19 cellular contexts compared by ENCODE assay signal in genomic region chr2:62723253-62723652, GRCh38. TPM values are rescaled to one million over a fixed set of nuclear protein-coding genes. Genes with fewer than 3 reads are reported as not detected.
A peak's percentile ranks its signal among the peaks of the same experiment; 100 is the strongest.
DNase-seq lines count a peak whose midpoint lies in the region; ATAC-seq, FAIRE-seq and TF ChIP-seq lines count a peak whose summit lies in the region.
"Had no signal": no experiment of that assay in that cellular context is flagged by ENCODE, and none has a peak within 500 bp of the region (broad histone marks: within the 10 kb centered on the region; RNA-seq: fewer than 3 reads in every experiment).

No MANE protein-coding gene starts in this region.

- H3K27me3 ChIP-seq in endothelial cell of umbilical vein (ENCODE audit: control insufficient read depth in 2 of 2, insufficient read depth in 2 of 2, low read length in 2 of 2) (no peaks in the 10 kb centered on the region), subcutaneous abdominal adipose tissue (ENCODE audit: control insufficient read depth in 5 of 5, insufficient read depth in 4 of 5, low read length in 5 of 5) (no peaks in the 10 kb centered on the region), right cardiac atrium (ENCODE audit: control insufficient read depth, insufficient read depth) (no peaks in the 10 kb centered on the region)
- H3K27me3 ChIP-seq: BLaER1 had no signal

- dilution Hi-C loops in endothelial cell of umbilical vein (cut with MboI; ENCODE audit: extremely low pct_ligation_motif_present, low sequenced_read_pairs): no loop called here

- CTCF ChIA-PET in HEK293 (lab: Yijun Ruan, JAX) (interaction anchor here (1.0 kb wide), 1 partner anchor 267 kb away, joined by 3 read pairs; no protein-coding TSS in a partner anchor), endothelial cell of umbilical vein (lab: Charles Lee) (interaction anchor here (1.1 to 2.2 kb wide), 2 partner anchors 14 to 266 kb away, joined by 3 to 9 read pairs; no protein-coding TSS in a partner anchor)

- H2AFZ ChIP-seq in endothelial cell of umbilical vein (ENCODE audit: low read depth, low read length): no peak overlapping the region
- H2AFZ ChIP-seq: GM23338 had no signal

- intact Hi-C loops in endothelial cell of umbilical vein (cut with micrococcal nuclease): no loop called here
- intact Hi-C loops in right cardiac atrium (cut with DNase I): no loop called here

- 100% methylated on average over 1 of the region's 1 CpG for WGBS in right cardiac atrium

- H3K27ac ChIP-seq in HEK293 (ENCODE audit: extremely low read depth, low read depth, low read length): no peak overlapping the region
- no peak overlapping the region for H3K27ac ChIP-seq in endothelial cell of umbilical vein (ENCODE audit: insufficient read depth, low read depth, low read length)
- peak overlapping the region; percentile 54 for H3K27ac ChIP-seq in subcutaneous abdominal adipose tissue (ENCODE audit: low read depth, low read length)
- no peak overlapping the region for H3K27ac ChIP-seq in right cardiac atrium (ENCODE audit: low read length)
- H3K27ac ChIP-seq: BLaER1, C4-2B had no signal

- H4K20me1 ChIP-seq in endothelial cell of umbilical vein (replicated peaks; ENCODE audit: control insufficient read depth, extremely low read depth, insufficient read depth, low read length): no peaks in the 10 kb centered on the region

- H3K79me2 ChIP-seq in endothelial cell of umbilical vein (ENCODE audit: control insufficient read depth, insufficient read depth, low read length): peaks cover 22% of the 10 kb centered on the region

- H3K36me3 ChIP-seq in HEK293 (ENCODE audit: control insufficient read depth in 2 of 2, insufficient read depth in 1 of 2, low read length in 2 of 2) (no peaks in the 10 kb centered on the region; a peak in 1 of 3 replicates), endothelial cell of umbilical vein (ENCODE audit: control insufficient read depth in 2 of 2, extremely low read depth in 1 of 2, insufficient read depth in 2 of 2, low read length in 2 of 2) (no peaks in the 10 kb centered on the region), subcutaneous abdominal adipose tissue (ENCODE audit: control insufficient read depth in 5 of 5, insufficient read depth in 5 of 5, low read length in 5 of 5) (no peaks in the 10 kb centered on the region)

- POLR2A ChIA-PET in HEK293 (lab: Yijun Ruan, JAX): no interaction called here
- POLR2A ChIA-PET in endothelial cell of umbilical vein (lab: Charles Lee): no interaction called here

- no peaks in the 10 kb centered on the region for H3K9me1 ChIP-seq in endothelial cell of umbilical vein (replicated peaks; ENCODE audit: control insufficient read depth, extremely low read depth, insufficient read depth, low read length)

- peak; percentile 16 for DNase-seq in EH (ENCODE audit: low read depth)
- peak; percentile 8 for DNase-seq in endothelial cell of umbilical vein (ENCODE audit: low read depth, low spot score)
- no peak for DNase-seq in DMS53 (lab: John Stamatoyannopoulos, UW)
- no peak for DNase-seq in NCI-H2107 treated with DMSO at 0.1 percent for 48 hours (lab: John Stamatoyannopoulos, UW; ENCODE audit: unreplicated experiment)
- no peak for DNase-seq in NCI-H146 (lab: John Stamatoyannopoulos, UW)
- no peak for DNase-seq in right cardiac atrium
- DNase-seq: Caco-2; CD4-positive, CD25-positive, alpha-beta regulatory T cell; CD8-positive, alpha-beta T cell; DMS153; DMS79; GF-D8; H9 had no signal

- BruUV-seq in endothelial cell of umbilical vein (replicated peaks; lab: Mats Ljungman, UMichigan): no TSS peak

- no peaks in the 10 kb centered on the region for H3K9me3 ChIP-seq in HEK293 (ENCODE audit: control insufficient read depth, insufficient read depth, low read depth, low read length)
- no peaks in the 10 kb centered on the region for H3K9me3 ChIP-seq in endothelial cell of umbilical vein (replicated peaks; ENCODE audit: control insufficient read depth, insufficient read depth, low read length)
- H3K9me3 ChIP-seq in subcutaneous abdominal adipose tissue (ENCODE audit: control insufficient read depth in 5 of 5, low read length in 5 of 5): peaks cover 0 to 2% (median 0%) of the 10 kb centered on the region in 5 donors
- no peaks in the 10 kb centered on the region for H3K9me3 ChIP-seq in right cardiac atrium (ENCODE audit: control insufficient read depth, low read length)
- H3K9me3 ChIP-seq: Caco-2 had no signal

- H3K9ac ChIP-seq in endothelial cell of umbilical vein (replicated peaks; ENCODE audit: extremely low read depth, insufficient read depth, low read length): no peak overlapping the region
- H3K9ac ChIP-seq in subcutaneous abdominal adipose tissue (ENCODE audit: low read length in 5 of 5): no peak overlapping the region
- H3K9ac ChIP-seq: BLaER1 had no signal

- no peak for TF ChIP-seq CTCF in HEK293 (tag by site-specific recombination; IDR thresholded peaks at IDR 0.05)
- no peak for TF ChIP-seq CTCF in endothelial cell of umbilical vein (IDR thresholded peaks at IDR 0.05; ENCODE audit: extremely low read depth in 1 of 2, insufficient read depth in 1 of 2, low read depth in 1 of 2, low read length in 2 of 2)

- H3K4me1 ChIP-seq in HEK293 (ENCODE audit: control insufficient read depth, insufficient read depth, low read length) (peaks cover 3% of the 10 kb centered on the region), endothelial cell of umbilical vein (ENCODE audit: control insufficient read depth, extremely low read depth, insufficient read depth, low read length) (no peaks in the 10 kb centered on the region), subcutaneous abdominal adipose tissue (ENCODE audit: control insufficient read depth in 5 of 5, insufficient read depth in 5 of 5, low read length in 5 of 5) (peaks cover 0 to 36% (median 24%) of the 10 kb centered on the region in 5 donors), right cardiac atrium (ENCODE audit: control insufficient read depth, insufficient read depth, low read length) (peaks cover 7% of the 10 kb centered on the region)
- H3K4me1 ChIP-seq: BLaER1 had no signal

- ATAC-seq in right cardiac atrium: no peak
- ATAC-seq: CD8-positive, alpha-beta T cell; GM23338 had no signal

- no peak for TF ChIP-seq POLR2A in endothelial cell of umbilical vein (IDR thresholded peaks at IDR 0.05; ENCODE audit: low read depth, low read length)

- H3K4me3 ChIP-seq in HEK293 (ENCODE audit: low read depth, low read length): no peak overlapping the region
- H3K4me3 ChIP-seq in endothelial cell of umbilical vein (replicated peaks in 1 of 3; ENCODE audit: insufficient read depth in 1 of 3, low read depth in 1 of 3, low read length in 3 of 3): no peak overlapping the region
- H3K4me3 ChIP-seq in subcutaneous abdominal adipose tissue (ENCODE audit: low read depth in 1 of 5, low read length in 5 of 5): no peak overlapping the region
- no peak overlapping the region for H3K4me3 ChIP-seq in right cardiac atrium (ENCODE audit: low read length)
- H3K4me3 ChIP-seq: BLaER1, GM23338 had no signal

- H3K4me2 ChIP-seq in endothelial cell of umbilical vein (ENCODE audit: insufficient read depth, low read length): no peak overlapping the region
- H3K4me2 ChIP-seq: BLaER1, GM23338 had no signal

- no peak for FAIRE-seq in endothelial cell of umbilical vein (lab: Jason Lieb, UNC)
- FAIRE-seq: GM12892 had no signal

TF ChIP-seq in HEK293, 187 proteins besides CTCF, POLR2A, EP300 and RAD21:
- TF ChIP-seq ZNF529 (tag by site-specific recombination; IDR thresholded peaks at IDR 0.05; ENCODE audit: insufficient replicate concordance) (peak; percentile 86), ZNF16 (tag by site-specific recombination; IDR thresholded peaks at IDR 0.05; ENCODE audit: low read depth) (no peak), SETDB1 (IDR thresholded peaks at IDR 0.05; ENCODE audit: insufficient read length, low read length) (peak; percentile 79)

TF ChIP-seq in endothelial cell of umbilical vein, 7 proteins besides CTCF, POLR2A, EP300 and RAD21:
- TF ChIP-seq JUN (IDR thresholded peaks at IDR 0.05; ENCODE audit: borderline replicate concordance, insufficient read depth, insufficient read length, low read depth) (no peak), GATA2 (IDR thresholded peaks at IDR 0.05; ENCODE audit: insufficient read depth, insufficient read length, low read depth, low read length) (no peak), MYC (IDR thresholded peaks at IDR 0.05; ENCODE audit: low read depth, low read length) (no peak), POLR2AphosphoS5 (IDR thresholded peaks at IDR 0.05; ENCODE audit: insufficient read depth, low read depth, low read length) (no peak), EZH2 (IDR thresholded peaks at IDR 0.05; ENCODE audit: borderline replicate concordance, low read depth, low read length, severe bottlenecking) (no peak), FOS (IDR thresholded peaks at IDR 0.05; ENCODE audit: borderline replicate concordance, insufficient read depth, low read length) (no peak)
- TF ChIP-seq, protein P1, sequence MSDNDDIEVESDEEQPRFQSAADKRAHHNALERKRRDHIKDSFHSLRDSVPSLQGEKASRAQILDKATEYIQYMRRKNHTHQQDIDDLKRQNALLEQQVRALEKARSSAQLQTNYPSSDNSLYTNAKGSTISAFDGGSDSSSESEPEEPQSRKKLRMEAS (IDR thresholded peaks at IDR 0.05; ENCODE audit: insufficient read depth, insufficient read length): no peak
TF ChIP-seq in endothelial cell of umbilical vein: peak in this region for 0.

RNA-seq across cellular contexts. Expression of gene EHBP1, which starts 17.7 kb away (rescaled TPM):
- 31.6 and 34.8 TPM in 2 replicates for total RNA-seq in endothelial cell of umbilical vein
- polyA plus RNA-seq in endothelial cell of umbilical vein: 5.0 and 8.4 TPM in 2 replicates
- 11.3 and 11.8 TPM in 2 replicates for polyA plus RNA-seq in endothelial cell of umbilical vein (2011; cell fraction: cytosol; rRNA removed)
- 23.7 and 25.8 TPM in 2 replicates for polyA plus RNA-seq in endothelial cell of umbilical vein (2011; cell fraction: nucleus; rRNA removed)
- 21.0 and 24.8 TPM in 2 replicates for polyA plus RNA-seq in endothelial cell of umbilical vein (2012)
- 32.1 and 45.1 TPM in 2 replicates for polyA minus RNA-seq in endothelial cell of umbilical vein
- 10.5 TPM for polyA minus RNA-seq in endothelial cell of umbilical vein (2011; cell fraction: cytosol; rRNA and poly(A)+ RNA removed)
- polyA minus RNA-seq in endothelial cell of umbilical vein (2011; cell fraction: nucleus; rRNA and poly(A)+ RNA removed): 68.4 and 80.3 TPM in 2 replicates
- 10 to 100 TPM; 32.5 to 37.5 (median 33.3) TPM for total RNA-seq in right cardiac atrium
- 13.5 TPM for polyA plus RNA-seq in right cardiac atrium

Comparison
In these comparisons a context has a peak if more than half of its experiments do, and no peak if none do; other contexts are left out.
1. DNase-seq: peak in EH (single experiment) and endothelial cell of umbilical vein (single experiment); none in DMS53 (single experiment), NCI-H2107 treated with DMSO at 0.1 percent for 48 hours (single experiment), NCI-H146 (single experiment) and right cardiac atrium (0 of 3).